In genomic region chr2:181376442-181376841, GRCh38 we compare ENCODE assay signal across 15 cellular contexts.
"Had no signal": no experiment of that assay in that cellular context is flagged by ENCODE, and none has a peak within 500 bp of the region (broad histone marks: within the 10 kb centered on the region; RNA-seq: fewer than 3 reads in every experiment).

No MANE protein-coding gene starts in this region.

- H3K9me3 ChIP-seq: esophagus squamous epithelium, suprapubic skin, upper lobe of left lung had no signal

- H3K27ac ChIP-seq: esophagus squamous epithelium, suprapubic skin, upper lobe of left lung had no signal

- DNase-seq: activated CD4-positive, alpha-beta memory T cell treated with anti-CD3 and anti-CD28 coated beads for 36 hours; activated gamma-delta T cell treated with Interleukin-2 at 50 U/mL for 16 hours; activated naive CD8-positive, alpha-beta T cell treated with anti-CD3 and anti-CD28 coated beads, Interleukin-2, amount 10 ng/mL, durations not matched to agents 7 days and 5 days; activated T-cell treated with anti-CD3 and anti-CD28 coated beads, Interleukin-2, amount 50 U/mL, for 48 hours; aorta; esophagus squamous epithelium; foreskin fibroblast; head of caudate nucleus; left colon; mammary epithelial cell; nephron progenitor cell; stimulated activated naive CD4-positive, alpha-beta T cell treated with Interleukin-2 at 50 U/mL for 16 hours had no signal

- H3K27me3 ChIP-seq: esophagus squamous epithelium, suprapubic skin, upper lobe of left lung had no signal

- H3K4me3 ChIP-seq: esophagus squamous epithelium, suprapubic skin, upper lobe of left lung had no signal

- H3K4me1 ChIP-seq: suprapubic skin had no signal

- H3K36me3 ChIP-seq: esophagus squamous epithelium, suprapubic skin, upper lobe of left lung had no signal

- ATAC-seq: left colon, sciatic nerve had no signal
